Comparison of ENCODE assay signal across 24 cellular contexts in genomic region chr2:153145470-153145869, GRCh38.
DNase-seq lines count a peak whose midpoint lies in the region; ATAC-seq and TF ChIP-seq lines count a peak whose summit lies in the region.
"Had no signal": no experiment of that assay in that cellular context is flagged by ENCODE, and none has a peak within 500 bp of the region (broad histone marks: within the 10 kb centered on the region; RNA-seq: fewer than 3 reads in every experiment).

No MANE protein-coding gene starts in this region.

- H4K20me1 ChIP-seq in GM23338 (replicated peaks; ENCODE audit: insufficient read depth): no peaks in the 10 kb centered on the region

- H3K4me3 ChIP-seq in GM23338 (no peak overlapping the region), body of pancreas (no peak overlapping the region)
- H3K4me3 ChIP-seq: gastrocnemius medialis, Peyer's patch had no signal

- H3K27me3 ChIP-seq in GM23338 (ENCODE audit: insufficient read depth) (no peaks in the 10 kb centered on the region), body of pancreas (no peaks in the 10 kb centered on the region)
- H3K27me3 ChIP-seq in CD4-positive, alpha-beta T cell (ENCODE audit: control insufficient read depth, insufficient read depth, low read length): no peaks in the 10 kb centered on the region
- H3K27me3 ChIP-seq: gastrocnemius medialis, Peyer's patch had no signal

- no peaks in the 10 kb centered on the region for H3K9me3 Mint-ChIP-seq in GM23338
- H3K9me3 Mint-ChIP-seq in CD4-positive, alpha-beta T cell: peaks cover 3% of the 10 kb centered on the region
- H3K9me3 Mint-ChIP-seq: activated CD8-positive, alpha-beta T cell treated with anti-CD3 and anti-CD28 coated beads for 36 hours; activated naive CD4-positive, alpha-beta T cell treated with anti-CD3 and anti-CD28 coated beads, Interleukin-2, amount 50 U/mL, for 24 hours; stimulated activated effector memory CD8-positive, alpha-beta T cell treated with anti-CD3 and anti-CD28 coated beads, Interleukin-12 subunit alpha, Interleukin-12 subunit beta, amount 100 ng/mL, for 72 hours; type B pancreatic cell had no signal

- H2AFZ ChIP-seq in GM23338: peak overlapping the region; percentile 14; the same call in 1 of the 2 replicates

- CTCF ChIA-PET in CD4-positive, alpha-beta T cell (lab: Charles Lee): no interaction called here

- no peak overlapping the region for H3K27ac Mint-ChIP-seq in GM23338
- no peak overlapping the region for H3K27ac Mint-ChIP-seq in CD4-positive, alpha-beta T cell
- H3K27ac Mint-ChIP-seq: activated CD8-positive, alpha-beta T cell treated with anti-CD3 and anti-CD28 coated beads for 36 hours; activated naive CD4-positive, alpha-beta T cell treated with anti-CD3 and anti-CD28 coated beads, Interleukin-2, amount 50 U/mL, for 24 hours; IgD-negative memory B cell; naive thymus-derived CD4-positive, alpha-beta T cell; stimulated activated effector memory CD8-positive, alpha-beta T cell treated with anti-CD3 and anti-CD28 coated beads, Interleukin-12 subunit alpha, Interleukin-12 subunit beta, amount 100 ng/mL, for 72 hours; type B pancreatic cell had no signal

- intact Hi-C loops in body of pancreas (cut with DNase I): no loop called here
- intact Hi-C loops in CD4-positive, alpha-beta T cell (cut with DNase I, micrococcal nuclease): no loop called here

- POLR2A ChIA-PET in CD4-positive, alpha-beta T cell (lab: Charles Lee): no interaction called here

- H3F3A ChIP-seq in GM23338 (replicated peaks; ENCODE audit: low read depth): no peaks in the 10 kb centered on the region

- no peaks in the 10 kb centered on the region for H3K36me3 Mint-ChIP-seq in GM23338 (ENCODE audit: low read depth)
- H3K36me3 Mint-ChIP-seq in CD4-positive, alpha-beta T cell (ENCODE audit: low read depth): no peaks in the 10 kb centered on the region
- H3K36me3 Mint-ChIP-seq: activated naive CD4-positive, alpha-beta T cell treated with anti-CD3 and anti-CD28 coated beads, Interleukin-2, amount 50 U/mL, for 24 hours; IgD-negative memory B cell; naive thymus-derived CD4-positive, alpha-beta T cell; stimulated activated effector memory CD8-positive, alpha-beta T cell treated with anti-CD3 and anti-CD28 coated beads, Interleukin-12 subunit alpha, Interleukin-12 subunit beta, amount 100 ng/mL, for 72 hours; type B pancreatic cell had no signal

- DNase-seq in GM23338 (ENCODE audit: low spot score): no peak
- peak; percentile 73 to 93 for DNase-seq in NCI-H446 (lab: John Stamatoyannopoulos, UW)
- DNase-seq in body of pancreas: peak; percentile 52 to 73 (median 62)
- peak; percentile 11 for DNase-seq in pons (ENCODE audit: low spot score)
- no peak for DNase-seq in midbrain (lab: John Stamatoyannopoulos, UW)
- no peak for DNase-seq in CD4-positive, alpha-beta T cell
- DNase-seq: activated CD8-positive, alpha-beta T cell treated with anti-CD3 and anti-CD28 coated beads for 36 hours; amniotic stem cell; effector CD4-positive, alpha-beta T cell; gastrocnemius medialis; GOT3; kidney glomerular epithelial cell; naive thymus-derived CD4-positive, alpha-beta T cell; NCI-H1048; NCI-H2029 treated with DMSO at 0.1 percent for 48 hours; NCI-H510A; Peyer's patch; stimulated activated CD4-positive, alpha-beta T cell treated with anti-CD3 and anti-CD28 coated beads, Interleukin-15, amount 100 ng/mL, for 24 hours had no signal

- H3K4me1 ChIP-seq in GM23338 (ENCODE audit: insufficient read depth) (0 out of 2 replicates have a peak, but pooled peaks cover 6% of the 10 kb centered on the region), body of pancreas (peaks cover 8% of the 10 kb centered on the region)
- H3K4me1 ChIP-seq: gastrocnemius medialis, Peyer's patch had no signal

- ATAC-seq in GM23338: no peak
- ATAC-seq in body of pancreas: peak; percentile 60
- ATAC-seq in HG03097 (IDR thresholded peaks at IDR 0.05; ENCODE audit: low FRiP score, unreplicated experiment): no peak
- ATAC-seq in CD4-positive, alpha-beta T cell (ENCODE audit: poor library complexity): no peak
- ATAC-seq: activated CD8-positive, alpha-beta T cell treated with anti-CD3 and anti-CD28 coated beads for 36 hours; gastrocnemius medialis; naive thymus-derived CD4-positive, alpha-beta T cell; stimulated activated effector memory CD8-positive, alpha-beta T cell treated with anti-CD3 and anti-CD28 coated beads, Interleukin-12 subunit alpha, Interleukin-12 subunit beta, amount 100 ng/mL, for 72 hours had no signal

- WGBS in body of pancreas, 2 donors: 35 to 43% methylated on average over 1 of the region's 1 CpG

- peaks cover 11% of the 10 kb centered on the region; the same call in 1 of the 2 replicates for H3K9me2 ChIP-seq in GM23338 (ENCODE audit: insufficient read depth)

- peaks cover 5% of the 10 kb centered on the region; the same call in 2 of the 3 replicates for H3K4me1 Mint-ChIP-seq in GM23338
- H3K4me1 Mint-ChIP-seq in CD4-positive, alpha-beta T cell (ENCODE audit: low read depth): no peaks in the 10 kb centered on the region
- H3K4me1 Mint-ChIP-seq: activated naive CD4-positive, alpha-beta T cell treated with anti-CD3 and anti-CD28 coated beads, Interleukin-2, amount 50 U/mL, for 24 hours; IgD-negative memory B cell; naive thymus-derived CD4-positive, alpha-beta T cell; stimulated activated effector memory CD8-positive, alpha-beta T cell treated with anti-CD3 and anti-CD28 coated beads, Interleukin-12 subunit alpha, Interleukin-12 subunit beta, amount 100 ng/mL, for 72 hours had no signal

- no peak for TF ChIP-seq POLR2A in body of pancreas (IDR thresholded peaks at IDR 0.05)

- H3K27me3 Mint-ChIP-seq in GM23338 (ENCODE audit: insufficient read depth, low read depth, poor library complexity): no peaks in the 10 kb centered on the region
- H3K27me3 Mint-ChIP-seq in CD4-positive, alpha-beta T cell: no peaks in the 10 kb centered on the region
- H3K27me3 Mint-ChIP-seq: activated CD8-positive, alpha-beta T cell treated with anti-CD3 and anti-CD28 coated beads for 36 hours; activated naive CD4-positive, alpha-beta T cell treated with anti-CD3 and anti-CD28 coated beads, Interleukin-2, amount 50 U/mL, for 24 hours; IgD-negative memory B cell; naive thymus-derived CD4-positive, alpha-beta T cell; type B pancreatic cell had no signal

- H3K4me2 ChIP-seq in GM23338: no peak overlapping the region

- H3K27ac ChIP-seq in GM23338 (ENCODE audit: low read depth) (no peak overlapping the region), body of pancreas (no peak overlapping the region)
- no peak overlapping the region for H3K27ac ChIP-seq in CD4-positive, alpha-beta T cell (ENCODE audit: low read depth, low read length)
- H3K27ac ChIP-seq: C4-2B, gastrocnemius medialis, Peyer's patch had no signal

- H3K36me3 ChIP-seq in GM23338 (ENCODE audit: insufficient read depth): no peaks in the 10 kb centered on the region
- no peaks in the 10 kb centered on the region for H3K36me3 ChIP-seq in body of pancreas (replicated peaks in 1 of 2; ENCODE audit: insufficient read depth in 1 of 2, low read depth in 2 of 2)
- H3K36me3 ChIP-seq: gastrocnemius medialis, Peyer's patch had no signal

- H3K4me3 Mint-ChIP-seq in GM23338: no peak overlapping the region
- H3K4me3 Mint-ChIP-seq in CD4-positive, alpha-beta T cell: no peak overlapping the region
- H3K4me3 Mint-ChIP-seq: activated CD8-positive, alpha-beta T cell treated with anti-CD3 and anti-CD28 coated beads for 36 hours; activated naive CD4-positive, alpha-beta T cell treated with anti-CD3 and anti-CD28 coated beads, Interleukin-2, amount 50 U/mL, for 24 hours; IgD-negative memory B cell; naive thymus-derived CD4-positive, alpha-beta T cell; stimulated activated effector memory CD8-positive, alpha-beta T cell treated with anti-CD3 and anti-CD28 coated beads, Interleukin-12 subunit alpha, Interleukin-12 subunit beta, amount 100 ng/mL, for 72 hours; type B pancreatic cell had no signal

- no peaks in the 10 kb centered on the region for H3K9me3 ChIP-seq in body of pancreas
- H3K9me3 ChIP-seq in CD4-positive, alpha-beta T cell (ENCODE audit: control insufficient read depth, low read length): no peaks in the 10 kb centered on the region
- H3K9me3 ChIP-seq: gastrocnemius medialis, Peyer's patch had no signal

- H3K79me2 ChIP-seq in GM23338 (replicated peaks; ENCODE audit: insufficient read depth): no peaks in the 10 kb centered on the region

- TF ChIP-seq CTCF in GM23338 (conservative IDR thresholded peaks at IDR 0.05; ENCODE audit: low read depth in 2 of 2): no peak
- TF ChIP-seq CTCF in body of pancreas (IDR thresholded peaks at IDR 0.05): no peak
- TF ChIP-seq CTCF in CD4-positive, alpha-beta T cell (IDR thresholded peaks at IDR 0.05): no peak

TF ChIP-seq in GM23338, 12 proteins besides CTCF, POLR2A, EP300 and RAD21 (continues in another document):
- TF ChIP-seq NANOG (IDR thresholded peaks at IDR 0.05; ENCODE audit: borderline replicate concordance) (no peak), ZNF331 (CRISPR knock-in tag; IDR thresholded peaks at IDR 0.05; ENCODE audit: low read depth) (no peak), ETS1 (IDR thresholded peaks at IDR 0.05) (no peak), CREB1 (CRISPR knock-in tag; IDR thresholded peaks at IDR 0.05; ENCODE audit: low read depth) (no peak), STAT1 (IDR thresholded peaks at IDR 0.05; ENCODE audit: unreplicated experiment) (no peak), EZH2 (IDR thresholded peaks at IDR 0.05; ENCODE audit: low read depth, unreplicated experiment) (no peak), JUNB (IDR thresholded peaks at IDR 0.05; ENCODE audit: unreplicated experiment) (no peak), ZNF114 (CRISPR knock-in tag; IDR thresholded peaks at IDR 0.05) (no peak), POLR2AphosphoS5 (IDR thresholded peaks at IDR 0.05; ENCODE audit: low read depth) (no peak)

Comparison
In these comparisons a context has a peak if more than half of its experiments do, and no peak if none do; other contexts are left out.
1. DNase-seq: peak in NCI-H446 (2 of 2), body of pancreas (4 of 4) and pons (single experiment); none in GM23338 (single experiment), midbrain (single experiment) and CD4-positive, alpha-beta T cell (0 of 10).